Comparison of ENCODE assay signal across 10 cellular contexts in the genomic region with DNA sequence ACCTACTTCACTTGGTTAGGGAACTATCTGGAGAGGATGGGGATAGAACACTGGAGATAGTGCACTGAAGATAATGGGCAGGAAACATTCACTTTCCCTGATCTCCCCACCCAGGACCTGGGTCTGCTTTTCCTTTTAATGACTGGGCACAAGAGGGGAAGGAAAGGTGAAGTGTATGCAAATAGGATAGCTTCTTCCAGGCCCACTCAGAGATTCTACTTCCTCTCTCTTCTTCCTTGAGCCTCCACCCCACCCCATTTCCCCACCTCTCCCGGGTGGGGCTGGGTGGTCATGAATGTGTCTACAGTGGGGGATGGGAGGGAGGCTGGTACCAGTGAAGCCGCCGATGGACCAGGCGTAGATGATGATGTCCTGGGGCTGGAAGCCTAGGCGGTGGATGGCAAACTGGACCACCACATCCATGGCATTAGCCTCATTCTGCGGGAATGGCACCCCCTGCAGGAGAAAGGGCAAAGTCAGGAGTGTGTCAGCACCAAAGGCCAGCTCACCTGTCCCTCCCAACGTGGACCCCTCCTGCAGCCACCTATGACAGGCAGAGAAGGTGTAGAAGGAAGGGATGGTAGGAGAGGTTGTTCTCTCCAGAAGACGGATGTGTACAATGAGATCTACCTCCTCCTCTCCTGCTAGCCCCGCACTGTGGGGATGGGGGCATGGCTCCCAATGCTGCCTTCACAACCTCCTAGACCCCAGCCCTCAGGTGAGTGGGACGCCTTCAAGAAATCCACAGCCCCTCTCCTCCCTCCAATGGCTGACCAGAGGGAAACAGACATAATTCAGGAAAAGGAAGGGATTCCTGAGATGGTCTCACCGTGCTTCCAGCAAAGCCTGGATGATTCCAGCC. TPM values are rescaled to one million over a fixed set of nuclear protein-coding genes. Genes with fewer than 3 reads are reported as not detected.
DNase-seq lines count a peak whose midpoint lies in the region; ATAC-seq and TF ChIP-seq lines count a peak whose summit lies in the region.
"Had no signal": no experiment of that assay in that cellular context is flagged by ENCODE, and none has a peak within 500 bp of the region (broad histone marks: within the 10 kb centered on the region; RNA-seq: fewer than 3 reads in every experiment).

No MANE protein-coding gene starts in this region.

- H3K4me3 Mint-ChIP-seq in activated naive CD4-positive, alpha-beta T cell treated with anti-CD3 and anti-CD28 coated beads for 36 hours, result no peak overlapping the region
- H3K4me3 Mint-ChIP-seq in stimulated activated naive CD8-positive, alpha-beta T cell treated with anti-CD3 and anti-CD28 coated beads, Interleukin-15, amount 100 ng/mL, for 72 hours, result no peak overlapping the region

- H3K27ac ChIP-seq in RWPE2 (ENCODE audit: poor library complexity, severe bottlenecking), result no peak overlapping the region
- H3K27ac ChIP-seq: ovary had no signal

- CTCF ChIA-PET in activated naive CD4-positive, alpha-beta T cell treated with anti-CD3 and anti-CD28 coated beads for 36 hours (lab: Charles Lee), result interaction anchor here (0.5 to 1.9 kb wide), 3 partner anchors 9 to 247 kb away, joined by 4 to 7 read pairs (median 5); partner anchors contain the start of gene LY6G5C

- no peaks in the 10 kb centered on the region for H3K9me3 Mint-ChIP-seq in activated naive CD4-positive, alpha-beta T cell treated with anti-CD3 and anti-CD28 coated beads for 36 hours
- H3K9me3 Mint-ChIP-seq in stimulated activated naive CD8-positive, alpha-beta T cell treated with anti-CD3 and anti-CD28 coated beads, Interleukin-15, amount 100 ng/mL, for 72 hours, result no peaks in the 10 kb centered on the region

- peak; percentile 33 for DNase-seq in activated naive CD4-positive, alpha-beta T cell treated with anti-CD3 and anti-CD28 coated beads for 36 hours
- no peak for DNase-seq in activated naive CD4-positive, alpha-beta T cell treated with anti-CD3 and anti-CD28 coated beads, Interleukin-2, amount 50 U/mL, for 16 hours
- DNase-seq in RWPE2 (ENCODE audit: low spot score) (no peak), fibroblast of pulmonary artery (ENCODE audit: low read depth) (no peak), ecto neural progenitor cell (ENCODE audit: low spot score) (no peak)
- no peak for DNase-seq in stimulated activated naive CD8-positive, alpha-beta T cell treated with anti-CD3 and anti-CD28 coated beads, Interleukin-15, amount 100 ng/mL, for 72 hours
- DNase-seq: ovary had no signal

- no peaks in the 10 kb centered on the region for H3K27me3 Mint-ChIP-seq in activated naive CD4-positive, alpha-beta T cell treated with anti-CD3 and anti-CD28 coated beads for 36 hours (ENCODE audit: low read depth)
- no peaks in the 10 kb centered on the region for H3K27me3 Mint-ChIP-seq in stimulated activated naive CD8-positive, alpha-beta T cell treated with anti-CD3 and anti-CD28 coated beads, Interleukin-15, amount 100 ng/mL, for 72 hours

- intact Hi-C loops in activated naive CD4-positive, alpha-beta T cell treated with anti-CD3 and anti-CD28 coated beads for 36 hours (cut with micrococcal nuclease), result no loop called here

- H3K36me3 Mint-ChIP-seq in activated naive CD4-positive, alpha-beta T cell treated with anti-CD3 and anti-CD28 coated beads for 36 hours (ENCODE audit: low read depth), result peaks cover 9% of the 10 kb centered on the region

- H3K27ac Mint-ChIP-seq in activated naive CD4-positive, alpha-beta T cell treated with anti-CD3 and anti-CD28 coated beads for 36 hours, result no peak overlapping the region
- peak overlapping the region in 1 of 2 donors; percentile 28 for H3K27ac Mint-ChIP-seq in stimulated activated naive CD8-positive, alpha-beta T cell treated with anti-CD3 and anti-CD28 coated beads, Interleukin-15, amount 100 ng/mL, for 72 hours

- peaks cover 31% of the 10 kb centered on the region for H3K36me3 ChIP-seq in RWPE2 (ENCODE audit: low read depth)
- H3K36me3 ChIP-seq: ovary had no signal

- ATAC-seq in RWPE2 (ENCODE audit: low read depth), result no peak
- peak; percentile 62 for ATAC-seq in stimulated activated naive CD8-positive, alpha-beta T cell treated with anti-CD3 and anti-CD28 coated beads, Interleukin-15, amount 100 ng/mL, for 72 hours
- ATAC-seq in GM19023 (IDR thresholded peaks at IDR 0.05; ENCODE audit: unreplicated experiment), result no peak
- ATAC-seq in GM21515 (IDR thresholded peaks at IDR 0.05; ENCODE audit: unreplicated experiment), result no peak
- ATAC-seq: esophagus mucosa had no signal

- peak; percentile 23 for TF ChIP-seq CTCF in RWPE2 (IDR thresholded peaks at IDR 0.05; ENCODE audit: poor library complexity, severe bottlenecking)
- peak; percentile 42 for TF ChIP-seq CTCF in fibroblast of pulmonary artery (IDR thresholded peaks at IDR 0.05; ENCODE audit: low read length, missing control alignments)

- no peaks in the 10 kb centered on the region for H3K9me3 ChIP-seq in RWPE2 (ENCODE audit: severe bottlenecking)
- H3K9me3 ChIP-seq: ovary had no signal

- H3K4me1 ChIP-seq in RWPE2 (ENCODE audit: insufficient read depth, poor library complexity, severe bottlenecking), result no peaks in the 10 kb centered on the region

- peaks cover 3% of the 10 kb centered on the region for H3K4me1 Mint-ChIP-seq in activated naive CD4-positive, alpha-beta T cell treated with anti-CD3 and anti-CD28 coated beads for 36 hours (ENCODE audit: low read depth)
- H3K4me1 Mint-ChIP-seq in stimulated activated naive CD8-positive, alpha-beta T cell treated with anti-CD3 and anti-CD28 coated beads, Interleukin-15, amount 100 ng/mL, for 72 hours, result peaks cover 13% of the 10 kb centered on the region

- H3K4me3 ChIP-seq in RWPE2 (ENCODE audit: severe bottlenecking), result no peak overlapping the region
- no peak overlapping the region for H3K4me3 ChIP-seq in fibroblast of pulmonary artery (replicated peaks; ENCODE audit: low read depth, low read length)
- H3K4me3 ChIP-seq: ovary had no signal

- H3K27me3 ChIP-seq in RWPE2 (ENCODE audit: insufficient read depth, poor library complexity, severe bottlenecking), result no peaks in the 10 kb centered on the region
- H3K27me3 ChIP-seq: ovary had no signal

RNA-seq across cellular contexts. Expression of gene LY6G5C, which starts 8.6 kb away (rescaled TPM):
- total RNA-seq in activated naive CD4-positive, alpha-beta T cell treated with anti-CD3 and anti-CD28 coated beads for 36 hours, result 1 to 10 TPM in 1 of 2 experiments, under 1 TPM in 1; 0.93 to 1.4 TPM

RNA-seq across cellular contexts. Expression of gene ABHD16A, which starts 13.6 kb away (rescaled TPM):
- total RNA-seq in activated naive CD4-positive, alpha-beta T cell treated with anti-CD3 and anti-CD28 coated beads for 36 hours, result 10 to 100 TPM; 19.9 to 22.5 TPM

RNA-seq across cellular contexts. Expression of gene LY6G6F, which starts 17.2 kb away (rescaled TPM):
- not detected for total RNA-seq in activated naive CD4-positive, alpha-beta T cell treated with anti-CD3 and anti-CD28 coated beads for 36 hours
- total RNA-seq: esophagus mucosa, ovary had no signal

RNA-seq across cellular contexts. Expression of gene LY6G5B, which starts 19.7 kb away (rescaled TPM):
- 1 to 10 TPM; 6.4 to 6.5 TPM for total RNA-seq in activated naive CD4-positive, alpha-beta T cell treated with anti-CD3 and anti-CD28 coated beads for 36 hours

RNA-seq across cellular contexts. Expression of gene CSNK2B, which starts 23.6 kb away (rescaled TPM):
- 100 to 1,000 TPM; 215 to 219 TPM for total RNA-seq in activated naive CD4-positive, alpha-beta T cell treated with anti-CD3 and anti-CD28 coated beads for 36 hours
